13 cellular contexts compared by ENCODE assay signal in the genomic region with DNA sequence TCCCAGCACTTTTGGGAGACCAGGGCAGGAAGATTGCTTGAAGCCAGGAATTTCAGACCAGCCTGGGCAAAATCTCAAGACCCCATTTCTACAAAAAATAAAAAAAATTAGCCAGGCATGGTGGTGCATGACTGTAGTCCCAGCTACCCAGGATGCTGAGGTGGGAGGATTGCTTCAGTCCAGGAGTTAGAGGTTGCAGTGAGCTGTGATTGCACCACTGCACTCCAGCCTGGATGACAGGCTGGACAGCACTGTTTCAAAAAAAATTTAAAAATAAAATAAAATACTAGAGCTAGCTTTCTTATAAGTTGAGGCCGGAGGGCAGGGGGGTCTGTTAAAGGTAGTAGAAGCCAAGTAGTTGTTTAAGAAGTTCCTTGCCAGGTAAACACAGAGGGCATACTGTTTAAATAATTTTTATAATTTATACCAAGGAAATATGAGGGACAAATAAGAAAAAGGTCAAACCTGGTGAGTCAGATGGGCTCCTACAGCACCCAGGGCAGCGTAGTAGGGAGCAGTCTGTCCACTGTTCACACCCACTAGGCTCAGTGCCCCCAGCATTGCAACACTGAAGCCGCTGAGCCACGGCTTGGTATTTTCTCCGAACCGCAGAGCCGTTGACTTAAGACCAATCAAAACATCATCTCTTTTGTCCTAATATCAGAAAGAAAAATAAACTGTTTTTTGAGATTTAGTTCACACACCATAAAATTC. TPM values are rescaled to one million over a fixed set of nuclear protein-coding genes. Genes with fewer than 3 reads are reported as not detected.
DNase-seq lines count a peak whose midpoint lies in the region; ATAC-seq and TF ChIP-seq lines count a peak whose summit lies in the region.
"Had no signal": no experiment of that assay in that cellular context is flagged by ENCODE, and none has a peak within 500 bp of the region (broad histone marks: within the 10 kb centered on the region; RNA-seq: fewer than 3 reads in every experiment).

No MANE protein-coding gene starts in this region.

- H3K27ac ChIP-seq in sigmoid colon: no peak overlapping the region
- H3K27ac ChIP-seq in OCI-LY7 (ENCODE audit: low read depth, low read length, poor library complexity, severe bottlenecking): no peak overlapping the region
- H3K27ac ChIP-seq: transverse colon had no signal

- CTCF ChIA-PET in OCI-LY7 (lab: Charles Lee; ENCODE audit: unreplicated experiment): interaction anchor here (1.2 kb wide), 1 partner anchor 13 kb away, joined by 3 read pairs; no protein-coding TSS in a partner anchor

- POLR2A ChIA-PET in OCI-LY7 (lab: Charles Lee): interaction anchor here (0.6 to 2.7 kb wide), 8 partner anchors 9 to 1924 kb away, joined by 3 to 12 read pairs (median 4); a partner anchor contains a TSS

- H4K20me1 ChIP-seq in OCI-LY7 (ENCODE audit: insufficient read depth, low read length): no peaks in the 10 kb centered on the region

- TF ChIP-seq CTCF in sigmoid colon (IDR thresholded peaks at IDR 0.05) (no peak), OCI-LY7 (conservative IDR thresholded peaks at IDR 0.05; ENCODE audit: low read length) (no peak)

- H3K27me3 ChIP-seq in skeletal muscle satellite cell (ENCODE audit: control insufficient read depth, insufficient read depth, low read length): no peaks in the 10 kb centered on the region
- H3K27me3 ChIP-seq in sigmoid colon: no peaks in the 10 kb centered on the region
- H3K27me3 ChIP-seq: transverse colon had no signal

- WGBS in sigmoid colon, 2 donors: 86 to 89% methylated on average over 7 of the region's 7 CpGs

- H3K9me3 ChIP-seq in skeletal muscle satellite cell (replicated peaks; ENCODE audit: low read length) (no peaks in the 10 kb centered on the region), sigmoid colon (no peaks in the 10 kb centered on the region), OCI-LY7 (ENCODE audit: low read length) (no peaks in the 10 kb centered on the region)
- H3K9me3 ChIP-seq: transverse colon had no signal

- H3K36me3 ChIP-seq in skeletal muscle satellite cell (ENCODE audit: insufficient read depth, low read length): peaks cover 7% of the 10 kb centered on the region
- H3K36me3 ChIP-seq in sigmoid colon: peaks cover 0 to 38% (median 5%) of the 10 kb centered on the region in 4 donors
- H3K36me3 ChIP-seq in OCI-LY7 (ENCODE audit: insufficient read depth, low read length): peaks cover 84% of the 10 kb centered on the region
- H3K36me3 ChIP-seq: transverse colon had no signal

- H3K4me1 ChIP-seq in skeletal muscle satellite cell (ENCODE audit: control insufficient read depth, insufficient read depth, low read length) (peaks cover 19% of the 10 kb centered on the region), sigmoid colon (no peaks in the 10 kb centered on the region), OCI-LY7 (ENCODE audit: insufficient read depth, low read length, poor library complexity, severe bottlenecking) (no peaks in the 10 kb centered on the region)

- no peaks in the 10 kb centered on the region for H3K79me2 ChIP-seq in OCI-LY7 (ENCODE audit: insufficient read depth, low read depth, low read length)

- no peak overlapping the region for H3K9ac ChIP-seq in skeletal muscle satellite cell (ENCODE audit: low read depth, low read length)

- no TSS peak for BruUV-seq in OCI-LY7 (replicated peaks; lab: Mats Ljungman, UMichigan)

- peak; percentile 15 for DNase-seq in RPMI7951 (ENCODE audit: low read depth)
- DNase-seq in fibroblast of gingiva (ENCODE audit: low read depth): peak; percentile 99
- no peak for DNase-seq in sigmoid colon
- DNase-seq in OCI-LY7 (ENCODE audit: low spot score): no peak
- no peak for DNase-seq in SHP77 treated with DMSO at 0.1 percent for 48 hours (lab: John Stamatoyannopoulos, UW)
- no peak for DNase-seq in NCI-H2171 treated with DMSO at 0.1 percent for 48 hours (lab: John Stamatoyannopoulos, UW)
- DNase-seq: DMS 273 treated with DMSO at 0.1 percent for 48 hours, islet precursor cell, NCI-H2029 treated with DMSO at 0.1 percent for 48 hours, transverse colon had no signal

- H2AFZ ChIP-seq in OCI-LY7 (ENCODE audit: low read length): no peak overlapping the region

- intact Hi-C loops in sigmoid colon (cut with DNase I): no loop called here
- intact Hi-C loops in OCI-LY7 (cut with micrococcal nuclease; ENCODE audit: unreplicated experiment): no loop called here

- no peaks in the 10 kb centered on the region for H3K9me2 ChIP-seq in OCI-LY7 (ENCODE audit: insufficient read depth, low read length)

- no peak for TF ChIP-seq EP300 in sigmoid colon (IDR thresholded peaks at IDR 0.05)

- ATAC-seq in HG03442 (IDR thresholded peaks at IDR 0.05; ENCODE audit: unreplicated experiment): peak; percentile 51
- ATAC-seq: Right ventricle myocardium inferior had no signal

- no peak overlapping the region for H3K4me3 ChIP-seq in skeletal muscle satellite cell (ENCODE audit: low read length)
- no peak overlapping the region for H3K4me3 ChIP-seq in sigmoid colon
- no peak overlapping the region for H3K4me3 ChIP-seq in OCI-LY7 (ENCODE audit: low read depth, low read length, poor library complexity, severe bottlenecking)
- H3K4me3 ChIP-seq: transverse colon had no signal

- no peak for TF ChIP-seq POLR2A in sigmoid colon (IDR thresholded peaks at IDR 0.05)

- H3K4me2 ChIP-seq in skeletal muscle satellite cell (ENCODE audit: low read length): peak overlapping the region; percentile 14
- H3K4me2 ChIP-seq in OCI-LY7 (ENCODE audit: low read length): no peak overlapping the region

RNA-seq across cellular contexts. Expression of a gene that starts 17.3 kb away (rescaled TPM):
- 20.1 and 22.5 TPM in 2 replicates for total RNA-seq in RPMI7951 (2014; rRNA removed; shearing (Covaris generic))
- total RNA-seq in skeletal muscle satellite cell (2012; rRNA removed): 17.0 and 19.7 TPM in 2 replicates
- total RNA-seq in sigmoid colon (1 to 10 TPM; 5.6 to 7.8 (median 7.2) TPM), OCI-LY7 (2022) (14.4 and 17.9 TPM in 2 replicates)
- polyA plus RNA-seq in sigmoid colon: 10 to 100 TPM; 10.8 to 16.8 (median 12.7) TPM
- total RNA-seq in OCI-LY7 (2014; rRNA removed; shearing (Covaris generic)): 12.1 and 12.8 TPM in 2 replicates

Comparison
In these comparisons a context has a peak if more than half of its experiments do, and no peak if none do; other contexts are left out.
1. DNase-seq: peak in RPMI7951 (single experiment) and fibroblast of gingiva (single experiment); none in sigmoid colon (single experiment), OCI-LY7 (single experiment), SHP77 treated with DMSO at 0.1 percent for 48 hours (single experiment) and NCI-H2171 treated with DMSO at 0.1 percent for 48 hours (single experiment).